8 cellular contexts compared by ENCODE assay signal in the genomic region with DNA sequence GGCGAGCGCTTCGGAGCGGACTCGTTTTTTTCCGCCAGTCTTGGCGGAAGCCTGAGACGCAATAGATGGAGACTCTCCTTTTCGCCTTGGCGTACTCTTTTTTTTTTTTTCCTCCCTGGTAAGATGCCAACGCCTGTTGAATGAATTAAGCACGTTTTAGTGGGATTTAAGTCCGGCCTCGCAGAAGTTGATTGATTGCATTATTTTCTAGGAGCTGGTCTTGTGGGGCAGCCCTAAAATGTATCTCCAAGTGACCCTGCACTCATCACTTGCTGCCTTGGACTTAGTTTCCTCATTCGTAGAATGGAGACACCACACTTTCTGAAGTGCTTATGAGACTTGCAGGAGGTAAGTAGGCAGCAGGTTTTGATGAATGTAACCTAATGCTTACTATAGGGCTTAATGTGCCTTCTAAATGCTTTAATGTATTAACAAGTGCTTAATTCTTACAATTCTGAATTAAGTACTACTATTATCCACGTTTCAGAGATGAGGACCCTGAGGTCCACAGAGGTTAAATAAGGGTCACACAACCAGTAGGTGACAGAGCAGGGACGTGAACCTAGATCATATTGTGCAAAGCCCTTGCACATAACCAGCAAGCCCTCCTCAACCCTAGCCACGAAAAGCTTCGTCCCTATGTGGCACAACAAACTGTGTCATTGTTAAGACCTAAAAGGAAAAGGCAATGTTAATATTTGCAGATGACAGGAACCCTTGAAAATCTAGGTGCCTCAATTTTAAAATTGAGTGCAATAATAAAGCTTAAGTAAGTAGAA. TPM values are rescaled to one million over a fixed set of nuclear protein-coding genes. Genes with fewer than 3 reads are reported as not detected.
DNase-seq lines count a peak whose midpoint lies in the region; ATAC-seq, FAIRE-seq and TF ChIP-seq lines count a peak whose summit lies in the region.

No MANE protein-coding gene starts in this region.

- no peaks in the 10 kb centered on the region for H3K9me3 ChIP-seq in A549
- H3K9me3 ChIP-seq in fibroblast of lung (ENCODE audit: control insufficient read depth, insufficient read depth, low read depth, low read length): no peaks in the 10 kb centered on the region

- CTCF ChIA-PET in A549 (lab: Yijun Ruan, JAX): no interaction called here
- CTCF ChIA-PET in GM10248 (lab: Yijun Ruan, JAX): interaction anchor here (0.6 to 2.5 kb wide), 6 partner anchors 9 to 52 kb away, joined by 3 to 8 read pairs (median 3); no protein-coding TSS in a partner anchor

- no peaks in the 10 kb centered on the region for H3K36me3 ChIP-seq in fibroblast of lung (ENCODE audit: control insufficient read depth, insufficient read depth, low read length)

- peak overlapping the region; percentile 69 for H3K4me3 ChIP-seq in A549
- peak overlapping the region; percentile 41 to 86 (median 72) for H3K4me3 ChIP-seq in fibroblast of lung (replicated peaks in 1 of 4; ENCODE audit: control extremely low read depth in 1 of 4, insufficient read depth in 1 of 4, low read depth in 3 of 4, low read length in 4 of 4)

- peaks cover 45% of the 10 kb centered on the region for H3K79me2 ChIP-seq in fibroblast of lung (ENCODE audit: control insufficient read depth, insufficient read depth, low read length)

- FAIRE-seq in A549 (lab: Jason Lieb, UNC): no peak

- H3K4me2 ChIP-seq in A549 (peak overlapping the region; percentile 64), fibroblast of lung (ENCODE audit: extremely low read depth, insufficient read depth, low read length) (peak overlapping the region; percentile 74)

- no peak for TF ChIP-seq EP300 in A549 (IDR thresholded peaks at IDR 0.05)

- TF ChIP-seq CTCF in A549 (IDR thresholded peaks at IDR 0.05) (no peak), fibroblast of lung (conservative IDR thresholded peaks at IDR 0.05 in 1 of 2, IDR thresholded peaks at IDR 0.05 in 1 of 2; ENCODE audit: low read depth in 1 of 2, low read length in 2 of 2) (no peak), GM10248 (IDR thresholded peaks at IDR 0.05; ENCODE audit: control extremely low read depth, extremely low read depth, low read depth, missing control alignments) (no peak)

- peak overlapping the region; percentile 96 for H3K9ac ChIP-seq in fibroblast of lung (ENCODE audit: insufficient read depth, low read length)

- DNase-seq in A549 (ENCODE audit: low read depth in 1 of 2, low spot score in 1 of 2) (peak in 1 of 2 experiments; percentile 7), fibroblast of lung (ENCODE audit: low read depth in 2 of 2) (no peak), renal cortical epithelial cell (ENCODE audit: low read depth) (peak; percentile 77), GM10248 (ENCODE audit: extremely low spot score) (no peak), NCI-H1417 (lab: John Stamatoyannopoulos, UW) (no peak)

- ATAC-seq in A549: peak in 1 of 2 experiments; percentile 12; a peak in 4 of 6 replicates
- peak; percentile 32 for ATAC-seq in GM18858 (IDR thresholded peaks at IDR 0.05; ENCODE audit: unreplicated experiment)
- ATAC-seq in HG03060 (IDR thresholded peaks at IDR 0.05; ENCODE audit: low read depth, unreplicated experiment): peak; percentile 21
- ATAC-seq in SK-N-SH treated with all-trans-retinoic acid at 6 μM for 48 hours: peak; percentile 29

- H3K4me1 ChIP-seq in A549: peaks cover 38% of the 10 kb centered on the region
- H3K4me1 ChIP-seq in fibroblast of lung (ENCODE audit: control insufficient read depth, extremely low read depth, insufficient read depth, low read length): peaks cover 4% of the 10 kb centered on the region

- H3K27ac ChIP-seq in A549: peak overlapping the region; percentile 94 to 95
- peak overlapping the region; percentile 92 for H3K27ac ChIP-seq in fibroblast of lung (ENCODE audit: insufficient read depth, low read length)

- POLR2A ChIA-PET in A549 (lab: Yijun Ruan, JAX): interaction anchor here (0.7 to 1.9 kb wide), 4 partner anchors 33 to 1645 kb away, joined by 3 to 7 read pairs (median 4); partner anchors contain the start of gene EFNB2
- POLR2A ChIA-PET in GM10248 (lab: Yijun Ruan, JAX): interaction anchor here (1.8 kb wide), 1 partner anchor 33 kb away, joined by 5 read pairs; the partner anchor contains the start of gene EFNB2

- no peak for TF ChIP-seq RAD21 in A549 (conservative IDR thresholded peaks at IDR 0.05 in 1 of 2, IDR thresholded peaks at IDR 0.05 in 1 of 2)

- H2AFZ ChIP-seq in fibroblast of lung (ENCODE audit: low read length): peak overlapping the region; percentile 70

- H4K20me1 ChIP-seq in fibroblast of lung (ENCODE audit: control insufficient read depth, extremely low read depth, insufficient read depth, low read length): peaks cover 3% of the 10 kb centered on the region

- WGBS in A549 (ENCODE audit: missing lambda C conversion rate): 15% methylated on average over 18 of the region's 19 CpGs

- no peak for TF ChIP-seq POLR2A in A549 (IDR thresholded peaks at IDR 0.05; ENCODE audit: low read length)

- no peaks in the 10 kb centered on the region for H3K27me3 ChIP-seq in fibroblast of lung (ENCODE audit: control insufficient read depth, insufficient read depth, low read length)

TF ChIP-seq in A549, 52 proteins besides CTCF, POLR2A, EP300 and RAD21:
- no peak for TF ChIP-seq KDM5A (IDR thresholded peaks at IDR 0.05)
- 0 out of 5 replicates have a peak, but pooled peaks of 1 of the 2 experiments have one; percentile 22 for TF ChIP-seq JUN (IDR thresholded peaks at IDR 0.05)

TF ChIP-seq in SK-N-SH treated with all-trans-retinoic acid at 6 μM for 48 hours, 23 proteins besides CTCF, POLR2A, EP300 and RAD21:
- TF ChIP-seq ZNF565 (CRISPR knock-in tag; conservative IDR thresholded peaks at IDR 0.05; ENCODE audit: low read depth) (no peak), ZFP30 (CRISPR knock-in tag; IDR thresholded peaks at IDR 0.05) (no peak), RARB (CRISPR knock-in tag; IDR thresholded peaks at IDR 0.05) (no peak), ZFP3 (CRISPR knock-in tag; IDR thresholded peaks at IDR 0.05) (no peak), ZNF70 (CRISPR knock-in tag; IDR thresholded peaks at IDR 0.05) (no peak), ARNTL (CRISPR knock-in tag; IDR thresholded peaks at IDR 0.05; ENCODE audit: borderline replicate concordance, low read depth) (no peak), CSRNP3 (CRISPR knock-in tag; IDR thresholded peaks at IDR 0.05) (no peak)
- TF ChIP-seq, protein P1, sequence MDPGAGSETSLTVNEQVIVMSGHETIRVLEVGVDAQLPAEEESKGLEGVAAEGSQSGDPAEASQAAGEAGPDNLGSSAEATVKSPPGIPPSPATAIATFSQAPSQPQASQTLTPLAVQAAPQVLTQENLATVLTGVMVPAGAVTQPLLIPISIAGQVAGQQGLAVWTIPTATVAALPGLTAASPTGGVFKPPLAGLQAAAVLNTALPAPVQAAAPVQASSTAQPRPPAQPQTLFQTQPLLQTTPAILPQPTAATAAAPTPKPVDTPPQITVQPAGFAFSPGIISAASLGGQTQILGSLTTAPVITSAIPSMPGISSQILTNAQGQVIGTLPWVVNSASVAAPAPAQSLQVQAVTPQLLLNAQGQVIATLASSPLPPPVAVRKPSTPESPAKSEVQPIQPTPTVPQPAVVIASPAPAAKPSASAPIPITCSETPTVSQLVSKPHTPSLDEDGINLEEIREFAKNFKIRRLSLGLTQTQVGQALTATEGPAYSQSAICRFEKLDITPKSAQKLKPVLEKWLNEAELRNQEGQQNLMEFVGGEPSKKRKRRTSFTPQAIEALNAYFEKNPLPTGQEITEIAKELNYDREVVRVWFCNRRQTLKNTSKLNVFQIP (CRISPR knock-in tag; IDR thresholded peaks at IDR 0.05; ENCODE audit: borderline replicate concordance, low read depth): no peak

RNA-seq across cellular contexts. Expression of gene ARGLU1, which starts 0.5 kb away (rescaled TPM):
- 42.7 and 67.2 TPM in 2 replicates for polyA plus RNA-seq in A549 (2011; rRNA removed)
- 27.4 and 34.3 TPM in 2 replicates for polyA plus RNA-seq in A549 (2012; cell fraction: cytosol; rRNA removed)
- 54.7 and 59.3 TPM in 2 replicates for polyA plus RNA-seq in A549 (2012; cell fraction: nucleus; rRNA removed)
- 93.1 to 148 TPM (median 137 TPM) in 3 replicates for polyA plus RNA-seq in A549 (2017; fragmentation: RNase III; extraction: RNeasy Plus Mini Kit Qiagen cat#74134 plus additional on column Dnase treatment)
- 4.9 and 5.8 TPM in 2 replicates for polyA minus RNA-seq in A549 (2011; rRNA and poly(A)+ RNA removed)
- total RNA-seq in fibroblast of lung: 40.3 and 45.4 TPM in 2 replicates
- polyA plus RNA-seq in fibroblast of lung: 38.0 and 45.6 TPM in 2 replicates
- polyA plus RNA-seq in fibroblast of lung (2012): 35.5 and 44.3 TPM in 2 replicates
- polyA minus RNA-seq in fibroblast of lung (ENCODE audit: low replicate concordance): 0.67 and 0.94 TPM in 2 replicates
- 22.9 and 50.1 TPM in 2 replicates for total RNA-seq in renal cortical epithelial cell

RNA-seq across cellular contexts. Expression of gene EFNB2, which starts 33.0 kb away (rescaled TPM):
- 1.0 and 1.1 TPM in 2 replicates for polyA plus RNA-seq in A549 (2011; rRNA removed)
- polyA plus RNA-seq in A549 (2012; cell fraction: cytosol; rRNA removed): 0.54 and 0.57 TPM in 2 replicates
- 0.61 and 0.83 TPM in 2 replicates for polyA plus RNA-seq in A549 (2012; cell fraction: nucleus; rRNA removed)
- 1.3 to 1.6 TPM (median 1.3 TPM) in 3 replicates for polyA plus RNA-seq in A549 (2017; fragmentation: RNase III; extraction: RNeasy Plus Mini Kit Qiagen cat#74134 plus additional on column Dnase treatment)
- polyA minus RNA-seq in A549 (2011; rRNA and poly(A)+ RNA removed): 1.0 and 1.5 TPM in 2 replicates
- total RNA-seq in fibroblast of lung: 9.2 and 13.5 TPM in 2 replicates
- polyA plus RNA-seq in fibroblast of lung: 20.0 and 28.3 TPM in 2 replicates
- polyA plus RNA-seq in fibroblast of lung (2012): 18.0 and 22.8 TPM in 2 replicates
- 31.4 and 33.5 TPM in 2 replicates for polyA minus RNA-seq in fibroblast of lung (ENCODE audit: low replicate concordance)
- 27.4 and 31.0 TPM in 2 replicates for total RNA-seq in renal cortical epithelial cell
